In genomic region chr6:148524509-148524908, GRCh38 we compare ENCODE assay signal across 11 cellular contexts.
DNase-seq lines count a peak whose midpoint lies in the region; ATAC-seq, FAIRE-seq and TF ChIP-seq lines count a peak whose summit lies in the region.
"Had no signal": no experiment of that assay in that cellular context is flagged by ENCODE, and none has a peak within 500 bp of the region (broad histone marks: within the 10 kb centered on the region; RNA-seq: fewer than 3 reads in every experiment).

No MANE protein-coding gene starts in this region.

- no peaks in the 10 kb centered on the region for H3K9me3 ChIP-seq in small intestine (ENCODE audit: control insufficient read depth, low read depth)

- no peak for TF ChIP-seq CTCF in fibroblast of mammary gland (conservative IDR thresholded peaks at IDR 0.05; ENCODE audit: control insufficient read depth, insufficient read depth, low read depth, low read length)
- no peak for TF ChIP-seq CTCF in GM13976 (IDR thresholded peaks at IDR 0.05; ENCODE audit: borderline replicate concordance, control extremely low read depth, extremely low read depth, insufficient read depth, missing control alignments)

- no peak for FAIRE-seq in small intestine (lab: Jason Lieb, UNC)
- FAIRE-seq: frontal cortex had no signal

- WGBS in small intestine, 3 donors = 53 to 89% (median 65%) methylated on average over 6 of the region's 6 CpGs

- peak overlapping the region; percentile 42 for H3K4me3 ChIP-seq in fibroblast of mammary gland (ENCODE audit: control insufficient read depth, low read depth, low read length)
- H3K4me3 ChIP-seq in small intestine (ENCODE audit: low read depth in 1 of 2, low read length in 2 of 2) = no peak overlapping the region

- in situ Hi-C loops in GM13976 (cut with MboI; ENCODE audit: low sequenced_read_pairs, unreplicated experiment) = no loop called here

- H3K27me3 ChIP-seq in small intestine (ENCODE audit: control insufficient read depth in 2 of 2, insufficient read depth in 2 of 2, low read length in 2 of 2) = no peaks in the 10 kb centered on the region

- H3K27ac ChIP-seq in small intestine (ENCODE audit: low read depth in 1 of 2, low read length in 1 of 2) = peak overlapping the region; percentile 20 to 85

- ATAC-seq in SK-N-SH treated with all-trans-retinoic acid at 6 μM for 48 hours = peak; percentile 47
- ATAC-seq in HG03342 (IDR thresholded peaks at IDR 0.05; ENCODE audit: unreplicated experiment) = no peak

- H3K4me1 ChIP-seq in small intestine (ENCODE audit: control insufficient read depth in 2 of 2, insufficient read depth in 1 of 2, low read depth in 1 of 2, low read length in 1 of 2) = no peaks in the 10 kb centered on the region

- H3K36me3 ChIP-seq in small intestine (ENCODE audit: control insufficient read depth in 2 of 2, insufficient read depth in 2 of 2, low read length in 2 of 2) = peaks cover 1 to 3% of the 10 kb centered on the region in 2 donors

- peak; percentile 86 for DNase-seq in Daoy (ENCODE audit: low read depth)
- DNase-seq in fibroblast of mammary gland (ENCODE audit: low read depth) = peak; percentile 95
- DNase-seq in small intestine = no peak
- DNase-seq in globus pallidus (ENCODE audit: low spot score) = no peak
- DNase-seq in midbrain (lab: John Stamatoyannopoulos, UW) = no peak
- DNase-seq in GM13976 (ENCODE audit: low spot score) = no peak
- DNase-seq: activated T-cell treated with anti-CD3 and anti-CD28 coated beads, Interleukin-2, amount 50 U/mL, for 4 hours; NCI-H1105 had no signal

TF ChIP-seq in SK-N-SH treated with all-trans-retinoic acid at 6 μM for 48 hours, 23 proteins besides CTCF, POLR2A, EP300 and RAD21:
- TF ChIP-seq SNAI2 (CRISPR knock-in tag; IDR thresholded peaks at IDR 0.05) (no peak), ZC3H10 (CRISPR knock-in tag; IDR thresholded peaks at IDR 0.05) (no peak), ARNTL (CRISPR knock-in tag; IDR thresholded peaks at IDR 0.05; ENCODE audit: borderline replicate concordance, low read depth) (no peak), TCF4 (CRISPR knock-in tag; IDR thresholded peaks at IDR 0.05; ENCODE audit: borderline replicate concordance) (no peak), ZFP3 (CRISPR knock-in tag; IDR thresholded peaks at IDR 0.05) (no peak), RARB (CRISPR knock-in tag; IDR thresholded peaks at IDR 0.05) (no peak), TSHZ2 (CRISPR knock-in tag; IDR thresholded peaks at IDR 0.05) (no peak), CREB5 (CRISPR knock-in tag; IDR thresholded peaks at IDR 0.05; ENCODE audit: low read depth) (no peak), OSR1 (CRISPR knock-in tag; IDR thresholded peaks at IDR 0.05) (no peak), ZFP30 (CRISPR knock-in tag; IDR thresholded peaks at IDR 0.05) (no peak), ZNF565 (CRISPR knock-in tag; conservative IDR thresholded peaks at IDR 0.05; ENCODE audit: low read depth) (no peak), ISL1 (CRISPR knock-in tag; IDR thresholded peaks at IDR 0.05) (no peak), ZNF8 (CRISPR knock-in tag; IDR thresholded peaks at IDR 0.05) (no peak), CSDC2 (CRISPR knock-in tag; IDR thresholded peaks at IDR 0.05) (no peak), GLIS3 (CRISPR knock-in tag; IDR thresholded peaks at IDR 0.05) (no peak), PPARA (CRISPR knock-in tag; IDR thresholded peaks at IDR 0.05; ENCODE audit: borderline replicate concordance) (no peak), TOX (CRISPR knock-in tag; IDR thresholded peaks at IDR 0.05; ENCODE audit: borderline replicate concordance) (no peak), PATZ1 (CRISPR knock-in tag; IDR thresholded peaks at IDR 0.05; ENCODE audit: borderline replicate concordance) (no peak), ESRRG (CRISPR knock-in tag; IDR thresholded peaks at IDR 0.05) (no peak), CSRNP3 (CRISPR knock-in tag; IDR thresholded peaks at IDR 0.05) (no peak)
TF ChIP-seq in SK-N-SH treated with all-trans-retinoic acid at 6 μM for 48 hours: peak in this region for 0.

Comparison
In these comparisons a context has a peak if more than half of its experiments do, and no peak if none do; other contexts are left out.
1. DNase-seq: peak in Daoy (single experiment) and fibroblast of mammary gland (single experiment); none in small intestine (single experiment), globus pallidus (single experiment), midbrain (single experiment) and GM13976 (single experiment).